Comparison of ENCODE assay signal across 18 cellular contexts in genomic region chr3:150330174-150330573, GRCh38.
DNase-seq lines count a peak whose midpoint lies in the region; ATAC-seq, FAIRE-seq and TF ChIP-seq lines count a peak whose summit lies in the region.
"Had no signal": no experiment of that assay in that cellular context is flagged by ENCODE, and none has a peak within 500 bp of the region (broad histone marks: within the 10 kb centered on the region; RNA-seq: fewer than 3 reads in every experiment).

No MANE protein-coding gene starts in this region.

- H3K9ac ChIP-seq in smooth muscle cell (ENCODE audit: low read depth): no peak overlapping the region
- H3K9ac ChIP-seq: BLaER1 had no signal

- H3K4me1 ChIP-seq in HEK293 (ENCODE audit: control insufficient read depth, insufficient read depth, low read length): no peaks in the 10 kb centered on the region
- 0 out of 2 replicates have a peak, but pooled peaks cover 4% of the 10 kb centered on the region for H3K4me1 ChIP-seq in Panc1 (ENCODE audit: control insufficient read depth, insufficient read depth, low read length)
- H3K4me1 ChIP-seq in hepatocyte (ENCODE audit: insufficient read depth): peaks cover 20% of the 10 kb centered on the region
- no peaks in the 10 kb centered on the region for H3K4me1 ChIP-seq in smooth muscle cell (ENCODE audit: low read depth)
- H3K4me1 ChIP-seq: BLaER1 had no signal

- CTCF ChIA-PET in HEK293 (lab: Yijun Ruan, JAX) (no interaction called here), Panc1 (lab: Charles Lee) (interaction anchor here (0.5 kb wide), 1 partner anchor 27 kb away, joined by 5 read pairs; no protein-coding TSS in a partner anchor)

- H3F3A ChIP-seq in smooth muscle cell (ENCODE audit: low read depth): no peaks in the 10 kb centered on the region

- intact Hi-C loops in Panc1 (cut with micrococcal nuclease; ENCODE audit: unreplicated experiment): no loop called here

- in situ Hi-C loops in Panc1 (cut with HindIII; ENCODE audit: low pct_unique_long_range_greater_than_20kb, low sequenced_read_pairs): no loop called here

- TF ChIP-seq CTCF in HEK293 (tag by site-specific recombination; IDR thresholded peaks at IDR 0.05) (no peak), Panc1 (IDR thresholded peaks at IDR 0.05) (no peak), hepatocyte (IDR thresholded peaks at IDR 0.05; ENCODE audit: poor library complexity) (no peak), smooth muscle cell (IDR thresholded peaks at IDR 0.05; ENCODE audit: borderline replicate concordance, insufficient read depth, poor library complexity, severe bottlenecking) (no peak)

- H3K4me3 ChIP-seq in HEK293 (ENCODE audit: low read depth, low read length) (no peak overlapping the region), Panc1 (ENCODE audit: low read depth in 2 of 2, low read length in 2 of 2) (no peak overlapping the region), hepatocyte (no peak overlapping the region), smooth muscle cell (peak overlapping the region; percentile 25)
- H3K4me3 ChIP-seq: BLaER1, HAP-1 had no signal

- H3K9me3 ChIP-seq in HEK293 (ENCODE audit: control insufficient read depth, insufficient read depth, low read depth, low read length) (no peaks in the 10 kb centered on the region), Panc1 (ENCODE audit: control insufficient read depth, insufficient read depth, low read depth, low read length) (no peaks in the 10 kb centered on the region), hepatocyte (ENCODE audit: low read depth) (no peaks in the 10 kb centered on the region), smooth muscle cell (replicated peaks; ENCODE audit: low read depth) (no peaks in the 10 kb centered on the region)
- H3K9me3 ChIP-seq: BLaER1, Caco-2, HAP-1 had no signal

- no peak overlapping the region for H3K27ac ChIP-seq in HEK293 (ENCODE audit: extremely low read depth, low read depth, low read length)
- peak overlapping the region; percentile 46; the same call in 1 of the 2 replicates for H3K27ac ChIP-seq in Panc1 (ENCODE audit: low read length)
- peak overlapping the region; percentile 66 for H3K27ac ChIP-seq in hepatocyte
- no peak overlapping the region for H3K27ac ChIP-seq in smooth muscle cell (ENCODE audit: low read depth)
- H3K27ac ChIP-seq: BLaER1, C4-2B had no signal

- H3K9me2 ChIP-seq in hepatocyte (replicated peaks; ENCODE audit: insufficient read depth): no peaks in the 10 kb centered on the region

- no TSS peak for BruUV-seq in Panc1 (replicated peaks; lab: Mats Ljungman, UMichigan)

- H3K36me3 ChIP-seq in HEK293 (ENCODE audit: control insufficient read depth in 2 of 2, insufficient read depth in 1 of 2, low read length in 2 of 2) (no peaks in the 10 kb centered on the region), Panc1 (ENCODE audit: control insufficient read depth, insufficient read depth, low read length) (no peaks in the 10 kb centered on the region), hepatocyte (replicated peaks; ENCODE audit: insufficient read depth, low read depth) (no peaks in the 10 kb centered on the region), smooth muscle cell (ENCODE audit: low read depth) (no peaks in the 10 kb centered on the region)
- H3K36me3 ChIP-seq: BLaER1, HAP-1 had no signal

- H2AFZ ChIP-seq in hepatocyte (no peak overlapping the region), smooth muscle cell (ENCODE audit: low read depth) (no peak overlapping the region)

- no peak for FAIRE-seq in urothelium cell line (lab: Jason Lieb, UNC)
- FAIRE-seq: G401.6, GM12892 had no signal

- H3K79me2 ChIP-seq in hepatocyte (no peaks in the 10 kb centered on the region), smooth muscle cell (ENCODE audit: low read depth) (no peaks in the 10 kb centered on the region)

- no peak for DNase-seq in Panc1 (ENCODE audit: low read depth, low spot score)
- no peak for DNase-seq in hepatocyte (ENCODE audit: low spot score)
- DNase-seq in smooth muscle cell (lab: John Stamatoyannopoulos, UW; ENCODE audit: unreplicated experiment): no peak
- DNase-seq in stimulated activated CD4-positive, alpha-beta T cell treated with anti-CD3 and anti-CD28 coated beads, Interleukin-15, amount 100 ng/mL, for 24 hours: no peak
- DNase-seq in activated CD4-positive, alpha-beta T cell treated with anti-CD3 and anti-CD28 coated beads for 48 hours: no peak
- DNase-seq in urothelium cell line (ENCODE audit: low spot score): no peak
- DNase-seq: Caco-2; CD4-positive, CD25-positive, alpha-beta regulatory T cell; CD8-positive, alpha-beta T cell; DMS153; DND-41; GOT3 had no signal

- 78% methylated on average over 2 of the region's 2 CpGs for WGBS in hepatocyte (ENCODE audit: low lambda C conversion rate, missing lambda C conversion rate)
- 93% methylated on average over 2 of the region's 2 CpGs for WGBS in smooth muscle cell (ENCODE audit: low lambda C conversion rate)

- H4K20me1 ChIP-seq in hepatocyte (ENCODE audit: insufficient read depth, poor library complexity, severe bottlenecking) (no peaks in the 10 kb centered on the region), smooth muscle cell (ENCODE audit: low read depth) (no peaks in the 10 kb centered on the region)
- H4K20me1 ChIP-seq: BLaER1 had no signal

- POLR2A ChIA-PET in HEK293 (lab: Yijun Ruan, JAX) (no interaction called here), Panc1 (lab: Charles Lee) (no interaction called here)

- H3K27me3 ChIP-seq in Panc1 (ENCODE audit: control insufficient read depth, insufficient read depth, low read length) (no peaks in the 10 kb centered on the region), hepatocyte (no peaks in the 10 kb centered on the region), smooth muscle cell (ENCODE audit: low read depth) (no peaks in the 10 kb centered on the region)
- H3K27me3 ChIP-seq: BLaER1 had no signal

- no peak for ATAC-seq in Panc1
- ATAC-seq: CD8-positive, alpha-beta T cell had no signal

- peak overlapping the region; percentile 50 for H3K4me2 ChIP-seq in hepatocyte
- no peak overlapping the region for H3K4me2 ChIP-seq in smooth muscle cell
- H3K4me2 ChIP-seq: BLaER1 had no signal

TF ChIP-seq in HEK293, 187 proteins besides CTCF, POLR2A, EP300 and RAD21:
- TF ChIP-seq GLIS2 (tag by site-specific recombination; IDR thresholded peaks at IDR 0.05): no peak
- peak; percentile 82 for TF ChIP-seq ZNF366 (tag by site-specific recombination; conservative IDR thresholded peaks at IDR 0.05)

Comparison
In these comparisons a context has a peak if more than half of its experiments do, and no peak if none do; other contexts are left out.
1. H3K27ac ChIP-seq: peak in Panc1 (single experiment) and hepatocyte (single experiment); none in HEK293 (single experiment) and smooth muscle cell (single experiment).